In the genomic region with DNA sequence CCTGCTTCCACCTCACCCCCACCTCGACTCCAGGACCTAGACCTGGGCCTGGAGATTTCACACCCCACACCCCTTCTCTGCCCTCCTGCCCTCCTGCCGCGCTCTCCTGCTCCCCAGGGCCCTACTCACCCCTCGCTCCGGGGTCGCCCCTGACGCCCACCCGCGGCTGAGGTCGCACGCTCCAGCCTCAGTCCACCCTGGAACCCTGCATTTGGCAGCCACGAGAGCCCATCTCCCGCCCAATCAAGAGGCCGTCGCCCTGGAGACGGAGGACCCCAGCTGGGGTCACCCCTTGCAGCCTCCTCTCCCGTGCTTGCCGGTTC, we compare ENCODE assay signal across 14 cellular contexts. TPM values are rescaled to one million over a fixed set of nuclear protein-coding genes. Genes with fewer than 3 reads are reported as not detected.
DNase-seq lines count a peak whose midpoint lies in the region; ATAC-seq, FAIRE-seq and TF ChIP-seq lines count a peak whose summit lies in the region.
"Had no signal": no experiment of that assay in that cellular context is flagged by ENCODE, and none has a peak within 500 bp of the region (broad histone marks: within the 10 kb centered on the region; RNA-seq: fewer than 3 reads in every experiment).

No MANE protein-coding gene starts in this region.

- no peaks in the 10 kb centered on the region for H3K36me3 Mint-ChIP-seq in activated naive CD8-positive, alpha-beta T cell treated with anti-CD3 and anti-CD28 coated beads for 36 hours
- no peaks in the 10 kb centered on the region for H3K36me3 Mint-ChIP-seq in activated naive CD8-positive, alpha-beta T cell treated with anti-CD3 and anti-CD28 coated beads, Interleukin-2, amount 50 U/mL, for 24 hours (ENCODE audit: low read depth)
- H3K36me3 Mint-ChIP-seq in Caco-2 (ENCODE audit: insufficient read depth, unreplicated experiment), result no peaks in the 10 kb centered on the region
- H3K36me3 Mint-ChIP-seq: activated naive CD4-positive, alpha-beta T cell treated with anti-CD3 and anti-CD28 coated beads, Interleukin-2, amount 10 ng/mL, durations not matched to agents 7 days and 5 days had no signal

- peak overlapping the region; percentile 94 for H2AFZ ChIP-seq in mammary epithelial cell (ENCODE audit: low read depth, low read length)
- peak overlapping the region; percentile 73 for H2AFZ ChIP-seq in keratinocyte (ENCODE audit: control insufficient read depth, low read length)

- H3K27ac ChIP-seq in mammary epithelial cell (ENCODE audit: insufficient read depth, low read depth, low read length) (no peak overlapping the region), keratinocyte (ENCODE audit: control insufficient read depth, insufficient read depth, low read length) (no peak overlapping the region), testis (no peak overlapping the region)
- H3K27ac ChIP-seq: gastroesophageal sphincter, left lung, vagina had no signal

- no peak for DNase-seq in activated naive CD8-positive, alpha-beta T cell treated with anti-CD3 and anti-CD28 coated beads for 36 hours
- DNase-seq in activated naive CD8-positive, alpha-beta T cell treated with anti-CD3 and anti-CD28 coated beads, Interleukin-2, amount 50 U/mL, for 24 hours, result no peak
- DNase-seq in mammary epithelial cell, result no peak
- no peak for DNase-seq in keratinocyte (ENCODE audit: low read depth, low spot score)
- DNase-seq in testis, result peak; percentile 28
- DNase-seq in Caco-2, result no peak
- DNase-seq in NCI-H526 treated with DMSO at 0.1 percent for 48 hours (lab: John Stamatoyannopoulos, UW), result no peak

- no peaks in the 10 kb centered on the region for H3K9me3 ChIP-seq in mammary epithelial cell (replicated peaks; ENCODE audit: insufficient read depth, low read length)
- no peaks in the 10 kb centered on the region for H3K9me3 ChIP-seq in keratinocyte (ENCODE audit: control insufficient read depth, low read depth, low read length)
- H3K9me3 ChIP-seq in testis, result no peaks in the 10 kb centered on the region
- H3K9me3 ChIP-seq in Caco-2, result peaks cover 11% of the 10 kb centered on the region
- H3K9me3 ChIP-seq: left lung, vagina had no signal

- ATAC-seq in activated naive CD8-positive, alpha-beta T cell treated with anti-CD3 and anti-CD28 coated beads, Interleukin-2, amount 50 U/mL, for 24 hours, result no peak
- no peak for ATAC-seq in GM19023 (IDR thresholded peaks at IDR 0.05; ENCODE audit: unreplicated experiment)
- ATAC-seq: gastroesophageal sphincter had no signal

- POLR2A ChIA-PET in Caco-2 (lab: Charles Lee), result interaction anchor here (0.7 kb wide), 1 partner anchor 938 kb away, joined by 5 read pairs; no protein-coding TSS in a partner anchor

- no peak for TF ChIP-seq POLR2A in testis (IDR thresholded peaks at IDR 0.05)

- no peak for FAIRE-seq in keratinocyte (lab: Jason Lieb, UNC)

- CTCF ChIA-PET in mammary epithelial cell (lab: Charles Lee; ENCODE audit: low non-redundant PET) (no interaction called here), Caco-2 (lab: Charles Lee) (no interaction called here)

- WGBS in mammary epithelial cell (ENCODE audit: low coverage, missing lambda C conversion rate), result 17% methylated on average over 6 of the region's 18 CpGs
- WGBS in testis, 2 donors, result 4 to 12% methylated on average over 12 to 18 of the region's 18 CpGs

- H3K4me3 Mint-ChIP-seq in activated naive CD8-positive, alpha-beta T cell treated with anti-CD3 and anti-CD28 coated beads for 36 hours, result peak overlapping the region; percentile 68
- H3K4me3 Mint-ChIP-seq in activated naive CD8-positive, alpha-beta T cell treated with anti-CD3 and anti-CD28 coated beads, Interleukin-2, amount 50 U/mL, for 24 hours, result no peak overlapping the region
- no peak overlapping the region for H3K4me3 Mint-ChIP-seq in Caco-2 (ENCODE audit: unreplicated experiment)
- H3K4me3 Mint-ChIP-seq: activated naive CD4-positive, alpha-beta T cell treated with anti-CD3 and anti-CD28 coated beads, Interleukin-2, amount 10 ng/mL, durations not matched to agents 7 days and 5 days; dendritic cell treated with granulocyte-macrophage colony-stimulating factor and Interleukin-4, amounts not matched to agents 40 ng/mL and 50 ng/mL, for 4 days had no signal

- peak overlapping the region; percentile 90 for H3K4me2 ChIP-seq in mammary epithelial cell (ENCODE audit: insufficient read depth, low read depth, low read length)
- H3K4me2 ChIP-seq in keratinocyte (ENCODE audit: control insufficient read depth, extremely low read depth, insufficient read depth, low read depth, low read length), result peak overlapping the region; percentile 78

- H3K79me2 ChIP-seq in mammary epithelial cell (ENCODE audit: insufficient read depth, low read length) (no peaks in the 10 kb centered on the region), keratinocyte (ENCODE audit: control insufficient read depth, insufficient read depth, low read length) (no peaks in the 10 kb centered on the region)

- no peak overlapping the region for H3K27ac Mint-ChIP-seq in activated naive CD8-positive, alpha-beta T cell treated with anti-CD3 and anti-CD28 coated beads for 36 hours
- no peak overlapping the region for H3K27ac Mint-ChIP-seq in activated naive CD8-positive, alpha-beta T cell treated with anti-CD3 and anti-CD28 coated beads, Interleukin-2, amount 50 U/mL, for 24 hours
- no peak overlapping the region for H3K27ac Mint-ChIP-seq in Caco-2 (ENCODE audit: unreplicated experiment)
- H3K27ac Mint-ChIP-seq: activated naive CD4-positive, alpha-beta T cell treated with anti-CD3 and anti-CD28 coated beads, Interleukin-2, amount 10 ng/mL, durations not matched to agents 7 days and 5 days; dendritic cell treated with granulocyte-macrophage colony-stimulating factor and Interleukin-4, amounts not matched to agents 40 ng/mL and 50 ng/mL, for 4 days had no signal

- H3K9me1 ChIP-seq in keratinocyte (ENCODE audit: control insufficient read depth, extremely low read depth, insufficient read depth, low read length), result no peaks in the 10 kb centered on the region

- no peak for TF ChIP-seq CTCF in mammary epithelial cell (conservative IDR thresholded peaks at IDR 0.05 in 1 of 2, IDR thresholded peaks at IDR 0.05 in 1 of 2; ENCODE audit: extremely low read depth in 1 of 2, insufficient read depth in 1 of 2, low read depth in 1 of 2, low read length in 2 of 2)
- TF ChIP-seq CTCF in keratinocyte (optimal IDR thresholded peaks at IDR 0.05 in 1 of 3, IDR thresholded peaks at IDR 0.05 in 1 of 3, conservative IDR thresholded peaks at IDR 0.05 in 1 of 3; ENCODE audit: extremely low read depth in 1 of 3, insufficient read depth in 2 of 3, low read length in 3 of 3), result no peak
- no peak for TF ChIP-seq CTCF in testis (IDR thresholded peaks at IDR 0.05)
- no peak for TF ChIP-seq CTCF in Caco-2 (IDR thresholded peaks at IDR 0.05; ENCODE audit: insufficient read depth in 1 of 2, low read depth in 1 of 2, low read length in 1 of 2, severe bottlenecking in 1 of 2, unreplicated experiment in 1 of 2)

- dilution Hi-C loops in mammary epithelial cell (cut with HindIII; ENCODE audit: low sequenced_read_pairs) (no loop called here), keratinocyte (cut with MboI; ENCODE audit: extremely low pct_ligation_motif_present, low sequenced_read_pairs) (no loop called here)

- peaks cover 36% of the 10 kb centered on the region for H3K27me3 Mint-ChIP-seq in activated naive CD8-positive, alpha-beta T cell treated with anti-CD3 and anti-CD28 coated beads for 36 hours
- peaks cover 56% of the 10 kb centered on the region for H3K27me3 Mint-ChIP-seq in activated naive CD8-positive, alpha-beta T cell treated with anti-CD3 and anti-CD28 coated beads, Interleukin-2, amount 50 U/mL, for 24 hours
- peaks cover 25% of the 10 kb centered on the region for H3K27me3 Mint-ChIP-seq in Caco-2 (ENCODE audit: insufficient read depth, unreplicated experiment)

- H3K4me3 ChIP-seq in mammary epithelial cell (replicated peaks in 1 of 3; ENCODE audit: insufficient read depth in 1 of 3, low read depth in 2 of 3, low read length in 3 of 3) (peak overlapping the region in 2 of 3 experiments; percentile 48 to 59), keratinocyte (ENCODE audit: control insufficient read depth in 2 of 3, extremely low read depth in 1 of 3, insufficient read depth in 2 of 3, low read depth in 1 of 3, low read length in 3 of 3) (peak overlapping the region; percentile 53 to 74 (median 66)), testis (peak overlapping the region; percentile 39 to 43), Caco-2 (ENCODE audit: low read depth, low read length) (no peak overlapping the region)
- H3K4me3 ChIP-seq: gastroesophageal sphincter, left lung had no signal

- H3K9me3 Mint-ChIP-seq in activated naive CD8-positive, alpha-beta T cell treated with anti-CD3 and anti-CD28 coated beads for 36 hours, result no peaks in the 10 kb centered on the region
- no peaks in the 10 kb centered on the region for H3K9me3 Mint-ChIP-seq in activated naive CD8-positive, alpha-beta T cell treated with anti-CD3 and anti-CD28 coated beads, Interleukin-2, amount 50 U/mL, for 24 hours
- H3K9me3 Mint-ChIP-seq in Caco-2 (ENCODE audit: unreplicated experiment), result peaks cover 10% of the 10 kb centered on the region
- H3K9me3 Mint-ChIP-seq: activated naive CD4-positive, alpha-beta T cell treated with anti-CD3 and anti-CD28 coated beads, Interleukin-2, amount 10 ng/mL, durations not matched to agents 7 days and 5 days; dendritic cell treated with granulocyte-macrophage colony-stimulating factor and Interleukin-4, amounts not matched to agents 40 ng/mL and 50 ng/mL, for 4 days had no signal

- H3K27me3 ChIP-seq in mammary epithelial cell (ENCODE audit: insufficient read depth, low read length) (no peaks in the 10 kb centered on the region), keratinocyte (ENCODE audit: control insufficient read depth, extremely low read depth, insufficient read depth, low read length) (peaks cover 7% of the 10 kb centered on the region), testis (no peaks in the 10 kb centered on the region), Caco-2 (replicated peaks; ENCODE audit: control insufficient read depth, insufficient read depth, low read length) (peaks cover 1% of the 10 kb centered on the region)

- H3K9ac ChIP-seq in mammary epithelial cell (ENCODE audit: insufficient read depth, low read length) (no peak overlapping the region), keratinocyte (ENCODE audit: control insufficient read depth, extremely low read depth, insufficient read depth, low read length) (no peak overlapping the region)

- BruUV-seq in mammary epithelial cell (replicated peaks; lab: Mats Ljungman, UMichigan), result no TSS peak
- no TSS peak for BruUV-seq in Caco-2 (replicated peaks; lab: Mats Ljungman, UMichigan)

- in situ Hi-C loops in mammary epithelial cell (cut with MboI; ENCODE audit: low sequenced_read_pairs in 2 of 2), result no loop called here

- H4K20me1 ChIP-seq in mammary epithelial cell (ENCODE audit: insufficient read depth, low read length) (no peaks in the 10 kb centered on the region), keratinocyte (ENCODE audit: control insufficient read depth, extremely low read depth, insufficient read depth, low read length) (no peaks in the 10 kb centered on the region)

- intact Hi-C loops in mammary epithelial cell (cut with micrococcal nuclease), result loop anchor here (2.0 kb wide), 1 partner anchor 37 kb away; a partner anchor contains a TSS
- intact Hi-C loops in testis (cut with DNase I; ENCODE audit: low total_unique reads), result no loop called here
- intact Hi-C loops in Caco-2 (cut with micrococcal nuclease; ENCODE audit: unreplicated experiment), result no loop called here

- peaks cover 9% of the 10 kb centered on the region for H3K4me1 Mint-ChIP-seq in activated naive CD8-positive, alpha-beta T cell treated with anti-CD3 and anti-CD28 coated beads for 36 hours
- H3K4me1 Mint-ChIP-seq in activated naive CD8-positive, alpha-beta T cell treated with anti-CD3 and anti-CD28 coated beads, Interleukin-2, amount 50 U/mL, for 24 hours, result no peaks in the 10 kb centered on the region
- no peaks in the 10 kb centered on the region for H3K4me1 Mint-ChIP-seq in Caco-2 (ENCODE audit: low read depth, unreplicated experiment)
- H3K4me1 Mint-ChIP-seq: activated naive CD4-positive, alpha-beta T cell treated with anti-CD3 and anti-CD28 coated beads, Interleukin-2, amount 10 ng/mL, durations not matched to agents 7 days and 5 days had no signal

- H3K36me3 ChIP-seq in mammary epithelial cell (ENCODE audit: insufficient read depth, low read length), result no peaks in the 10 kb centered on the region
- no peaks in the 10 kb centered on the region for H3K36me3 ChIP-seq in keratinocyte (ENCODE audit: control insufficient read depth in 2 of 2, extremely low read depth in 1 of 2, insufficient read depth in 2 of 2, low read length in 2 of 2)
- no peaks in the 10 kb centered on the region for H3K36me3 ChIP-seq in testis (ENCODE audit: low read depth, missing control alignments)
- no peaks in the 10 kb centered on the region for H3K36me3 ChIP-seq in Caco-2 (ENCODE audit: control insufficient read depth, insufficient read depth, low read length)
- H3K36me3 ChIP-seq: gastroesophageal sphincter, left lung, vagina had no signal

- H3K4me1 ChIP-seq in mammary epithelial cell (ENCODE audit: insufficient read depth, low read length) (peaks cover 7% of the 10 kb centered on the region), keratinocyte (ENCODE audit: control insufficient read depth, extremely low read depth, insufficient read depth, low read length) (no peaks in the 10 kb centered on the region), testis (no peaks in the 10 kb centered on the region), Caco-2 (no peaks in the 10 kb centered on the region)
- H3K4me1 ChIP-seq: gastroesophageal sphincter, left lung, vagina had no signal

RNA-seq across cellular contexts. Expression of a gene that starts 16.1 kb away (rescaled TPM):
- not detected for total RNA-seq in activated naive CD8-positive, alpha-beta T cell treated with anti-CD3 and anti-CD28 coated beads for 36 hours
- not detected for total RNA-seq in mammary epithelial cell
- polyA plus RNA-seq in mammary epithelial cell, result not detected
- not detected for polyA minus RNA-seq in mammary epithelial cell
- not detected in 3 replicates for polyA plus RNA-seq in keratinocyte
- not detected for polyA plus RNA-seq in keratinocyte (2011; ENCODE audit: low read depth)
- polyA plus RNA-seq in keratinocyte (2011; cell fraction: cytosol; rRNA removed), result not detected in 2 replicates
- polyA plus RNA-seq in keratinocyte (2011; cell fraction: nucleus; rRNA removed), result not detected in 2 replicates
- not detected in 2 replicates for polyA plus RNA-seq in keratinocyte (2012; ENCODE audit: low replicate concordance)
- not detected in 3 replicates for polyA minus RNA-seq in keratinocyte
- polyA minus RNA-seq in keratinocyte (2011; cell fraction: cytosol; rRNA and poly(A)+ RNA removed), result not detected
- polyA minus RNA-seq in keratinocyte (2011; cell fraction: nucleus; rRNA and poly(A)+ RNA removed), result not detected in 2 replicates
- total RNA-seq in testis, result 1 to 10 TPM; 2.4 to 3.0 TPM
- polyA plus RNA-seq in testis (ENCODE audit: insufficient read depth, low read depth, low replicate concordance), result 1.7 TPM
- total RNA-seq in Caco-2 (2022), result not detected in 2 replicates
- total RNA-seq: gastroesophageal sphincter, left lung, NCI-H460, vagina had no signal

RNA-seq across cellular contexts. Expression of a gene that starts 36.3 kb away (rescaled TPM):
- total RNA-seq in activated naive CD8-positive, alpha-beta T cell treated with anti-CD3 and anti-CD28 coated beads for 36 hours, result 10 to 100 TPM; 11.1 to 11.5 TPM
- total RNA-seq in mammary epithelial cell, result 10 to 100 TPM in 1 of 2 donors, 1 to 10 TPM in 1; 6.2 to 16.2 TPM
- 3.8 TPM for polyA plus RNA-seq in mammary epithelial cell
- 1.5 TPM for polyA minus RNA-seq in mammary epithelial cell
- 4.7 to 8.2 TPM (median 6.5 TPM) in 3 replicates for polyA plus RNA-seq in keratinocyte
- 1.7 TPM for polyA plus RNA-seq in keratinocyte (2011; ENCODE audit: low read depth)
- 4.4 and 6.3 TPM in 2 replicates for polyA plus RNA-seq in keratinocyte (2011; cell fraction: cytosol; rRNA removed)
- 13.3 and 14.5 TPM in 2 replicates for polyA plus RNA-seq in keratinocyte (2011; cell fraction: nucleus; rRNA removed)
- polyA plus RNA-seq in keratinocyte (2012; ENCODE audit: low replicate concordance), result 7.0 and 7.3 TPM in 2 replicates
- 3.1 to 6.0 TPM (median 4.7 TPM) in 3 replicates for polyA minus RNA-seq in keratinocyte
- 3.6 TPM for polyA minus RNA-seq in keratinocyte (2011; cell fraction: cytosol; rRNA and poly(A)+ RNA removed)
- polyA minus RNA-seq in keratinocyte (2011; cell fraction: nucleus; rRNA and poly(A)+ RNA removed), result 4.2 and 4.6 TPM in 2 replicates
- 10 to 100 TPM; 14.5 to 16.3 TPM for total RNA-seq in testis
- polyA plus RNA-seq in testis (ENCODE audit: insufficient read depth, low read depth, low replicate concordance), result 10.9 TPM
- total RNA-seq in Caco-2 (2022), result 8.5 and 9.6 TPM in 2 replicates
